Comparison of ENCODE assay signal across 12 cellular contexts in the genomic region with DNA sequence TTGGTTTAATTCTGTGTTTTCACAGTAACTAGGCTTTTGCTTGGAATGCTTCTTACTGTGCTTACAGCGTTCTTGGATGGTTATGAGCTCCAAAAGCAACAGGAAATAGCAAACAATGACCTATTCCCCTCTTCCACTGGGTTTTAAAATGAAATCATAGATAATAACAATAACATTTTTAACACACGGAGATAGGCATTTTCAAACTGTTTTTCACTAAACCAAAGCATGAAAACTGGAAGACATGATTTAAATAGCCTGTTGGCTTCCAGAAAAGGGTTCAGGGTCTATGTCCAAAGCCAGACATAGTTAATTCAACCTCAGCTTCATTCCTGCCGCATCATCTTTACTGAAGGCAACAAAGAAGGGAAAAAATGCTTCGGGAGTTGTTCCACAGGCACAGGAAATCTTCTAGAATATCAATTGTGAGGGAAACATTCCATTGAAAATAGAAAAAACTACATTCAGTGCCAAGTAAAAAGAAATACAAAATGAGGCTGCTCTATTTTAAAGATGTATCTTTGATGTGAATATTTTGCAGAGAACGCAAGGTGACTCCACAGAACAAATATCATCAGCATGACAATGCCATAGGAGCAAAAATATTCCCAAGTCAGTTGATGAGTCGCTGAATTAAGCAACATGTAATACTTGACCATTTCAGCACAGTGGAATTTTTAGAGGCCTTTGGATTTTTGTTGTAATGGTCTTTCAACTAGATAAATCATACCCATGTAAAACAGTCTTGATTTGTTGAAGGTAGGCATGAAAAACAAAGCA.
DNase-seq lines count a peak whose midpoint lies in the region; ATAC-seq and TF ChIP-seq lines count a peak whose summit lies in the region.
"Had no signal": no experiment of that assay in that cellular context is flagged by ENCODE, and none has a peak within 500 bp of the region (broad histone marks: within the 10 kb centered on the region; RNA-seq: fewer than 3 reads in every experiment).

No MANE protein-coding gene starts in this region.

- H3K36me3 Mint-ChIP-seq in activated CD4-positive, alpha-beta T cell treated with anti-CD3 and anti-CD28 coated beads, Interleukin-2, amount 10 ng/mL, durations not matched to agents 7 days and 5 days (ENCODE audit: low read depth): peaks cover 3% of the 10 kb centered on the region

- TF ChIP-seq CTCF in astrocyte of the spinal cord (IDR thresholded peaks at IDR 0.05; ENCODE audit: low read depth, low read length): no peak

- H3K27ac Mint-ChIP-seq in activated CD4-positive, alpha-beta T cell treated with anti-CD3 and anti-CD28 coated beads, Interleukin-2, amount 10 ng/mL, durations not matched to agents 7 days and 5 days: no peak overlapping the region

- CTCF ChIA-PET in activated CD4-positive, alpha-beta T cell treated with anti-CD3 and anti-CD28 coated beads, Interleukin-2, amount 10 ng/mL, durations not matched to agents 7 days and 5 days (lab: Charles Lee): interaction anchor here (0.6 to 4.3 kb wide), 4 partner anchors 12 to 465 kb away, joined by 3 to 24 read pairs (median 4); no protein-coding TSS in a partner anchor

- DNase-seq in GM03348 (ENCODE audit: low spot score): peak; percentile 73
- peak; percentile 88 for DNase-seq in astrocyte of the spinal cord (ENCODE audit: low read depth, low spot score)
- no peak for DNase-seq in left ventricle myocardium superior
- DNase-seq in skeletal muscle cell (ENCODE audit: low read depth): peak; percentile 66
- no peak for DNase-seq in activated CD4-positive, alpha-beta T cell treated with anti-CD3 and anti-CD28 coated beads, Interleukin-2, amount 10 ng/mL, durations not matched to agents 7 days and 5 days
- no peak for DNase-seq in C1 segment of cervical spinal cord (lab: John Stamatoyannopoulos, UW)
- DNase-seq: activated CD4-positive, alpha-beta T cell treated with anti-CD3 and anti-CD28 coated beads, Interleukin-2, amount 50 U/mL, for 1 hour; Caco-2; NCI-H1930; stimulated activated CD4-positive, alpha-beta T cell treated with anti-CD3 and anti-CD28 coated beads, Interleukin-12 subunit alpha, Interleukin-12 subunit beta, amount 100 ng/mL, for 4 hours had no signal

- H3K4me3 ChIP-seq in astrocyte of the spinal cord (ENCODE audit: low read depth, low read length) (no peak overlapping the region), skeletal muscle cell (ENCODE audit: low read depth, low read length) (no peak overlapping the region)

- H3K4me1 Mint-ChIP-seq in activated CD4-positive, alpha-beta T cell treated with anti-CD3 and anti-CD28 coated beads, Interleukin-2, amount 10 ng/mL, durations not matched to agents 7 days and 5 days: no peaks in the 10 kb centered on the region

- intact Hi-C loops in left ventricle myocardium superior (cut with micrococcal nuclease): no loop called here

- no peak overlapping the region for H3K4me3 Mint-ChIP-seq in activated CD4-positive, alpha-beta T cell treated with anti-CD3 and anti-CD28 coated beads, Interleukin-2, amount 10 ng/mL, durations not matched to agents 7 days and 5 days

- POLR2A ChIA-PET in activated CD4-positive, alpha-beta T cell treated with anti-CD3 and anti-CD28 coated beads, Interleukin-2, amount 10 ng/mL, durations not matched to agents 7 days and 5 days (lab: Charles Lee): no interaction called here

- in situ Hi-C loops in astrocyte of the spinal cord (cut with HindIII; ENCODE audit: low sequenced_read_pairs): no loop called here

- H3K27me3 Mint-ChIP-seq in activated CD4-positive, alpha-beta T cell treated with anti-CD3 and anti-CD28 coated beads, Interleukin-2, amount 10 ng/mL, durations not matched to agents 7 days and 5 days: peaks cover 15% of the 10 kb centered on the region

- H3K9me3 Mint-ChIP-seq in activated CD4-positive, alpha-beta T cell treated with anti-CD3 and anti-CD28 coated beads, Interleukin-2, amount 10 ng/mL, durations not matched to agents 7 days and 5 days: peaks cover 10% of the 10 kb centered on the region

- peak; percentile 42 for ATAC-seq in left ventricle myocardium superior
- ATAC-seq in HG03521 (IDR thresholded peaks at IDR 0.05; ENCODE audit: unreplicated experiment): no peak
- ATAC-seq in HG02970 (IDR thresholded peaks at IDR 0.05; ENCODE audit: low FRiP score, unreplicated experiment): no peak

Comparison
In these comparisons a context has a peak if more than half of its experiments do, and no peak if none do; other contexts are left out.
1. DNase-seq: peak in GM03348 (single experiment), astrocyte of the spinal cord (single experiment) and skeletal muscle cell (single experiment); none in left ventricle myocardium superior (single experiment), activated CD4-positive, alpha-beta T cell treated with anti-CD3 and anti-CD28 coated beads, Interleukin-2, amount 10 ng/mL, durations not matched to agents 7 days and 5 days (single experiment) and C1 segment of cervical spinal cord (0 of 14).